8 cellular contexts compared by ENCODE assay signal in the genomic region with DNA sequence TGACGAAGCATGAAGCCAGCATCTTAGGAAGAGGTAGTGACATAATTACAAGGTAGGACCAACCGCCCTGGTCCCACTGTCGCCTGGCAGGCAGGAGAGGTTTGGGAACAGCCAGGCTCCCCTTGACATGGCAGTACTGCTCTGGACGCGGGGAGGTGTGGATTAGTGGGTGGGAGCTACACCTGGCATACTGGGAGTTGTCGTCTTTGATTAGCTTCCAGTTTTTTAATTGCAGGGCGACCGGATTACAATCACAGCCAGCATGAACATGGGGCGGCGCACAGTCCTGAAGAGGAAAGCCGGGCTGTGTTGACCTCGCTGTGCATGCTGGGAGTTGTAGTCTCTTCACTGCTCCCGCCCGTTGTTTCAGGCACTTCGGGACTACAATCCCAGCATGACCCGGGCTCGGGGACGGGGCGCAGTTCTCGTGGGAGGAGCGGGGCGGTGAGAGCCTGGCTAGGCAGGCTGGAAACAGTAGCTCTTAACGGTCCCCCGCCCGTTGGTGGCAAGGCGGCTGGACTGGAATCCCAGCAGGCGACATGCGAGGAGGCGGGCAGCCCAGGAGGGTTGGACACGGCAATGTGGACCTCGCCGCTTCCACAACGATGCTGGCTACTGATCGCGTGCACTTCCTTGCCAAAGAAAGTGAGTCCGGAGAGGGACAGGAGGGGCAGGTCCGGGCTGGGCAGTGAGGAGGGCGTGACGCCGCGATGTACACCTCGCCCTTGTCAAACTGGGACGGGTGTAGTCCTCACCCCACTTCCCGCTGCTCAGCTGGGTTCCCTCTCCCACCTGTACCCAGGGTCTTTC.
A peak's percentile ranks its signal among the peaks of the same experiment; 100 is the strongest.
DNase-seq lines count a peak whose midpoint lies in the region; ATAC-seq and FAIRE-seq lines count a peak whose summit lies in the region.

No MANE protein-coding gene starts in this region.

- peaks cover 4% of the 10 kb centered on the region for H3K9me3 ChIP-seq in small intestine (ENCODE audit: control insufficient read depth, low read depth)

- intact Hi-C loops in Right ventricle myocardium superior (cut with DNase I): no loop called here

- peaks cover 6 to 7% of the 10 kb centered on the region in 2 donors for H3K9me3 Mint-ChIP-seq in activated T-cell treated with anti-CD3 and anti-CD28 coated beads, Interleukin-2, amount 50 U/mL, for 72 hours

- no peaks in the 10 kb centered on the region for H3K36me3 ChIP-seq in small intestine (ENCODE audit: control insufficient read depth in 2 of 2, insufficient read depth in 2 of 2, low read length in 2 of 2)

- no peaks in the 10 kb centered on the region for H3K27me3 ChIP-seq in small intestine (ENCODE audit: control insufficient read depth in 2 of 2, insufficient read depth in 2 of 2, low read length in 2 of 2)

- DNase-seq in COR-L47 (lab: John Stamatoyannopoulos, UW) (peak; percentile 11), NCI-H82 (lab: John Stamatoyannopoulos, UW) (peak; percentile 96), Right ventricle myocardium superior (peak; percentile 94), small intestine (peak; percentile 94)
- peak; percentile 77 to 94 for DNase-seq in activated T-cell treated with anti-CD3 and anti-CD28 coated beads, Interleukin-2, amount 50 U/mL, for 72 hours

- H3K4me1 Mint-ChIP-seq in activated T-cell treated with anti-CD3 and anti-CD28 coated beads, Interleukin-2, amount 50 U/mL, for 72 hours (ENCODE audit: low read depth): peaks cover 8% of the 10 kb centered on the region

- H3K36me3 Mint-ChIP-seq in activated T-cell treated with anti-CD3 and anti-CD28 coated beads, Interleukin-2, amount 50 U/mL, for 72 hours (ENCODE audit: insufficient read depth in 2 of 2): peaks cover 6 to 20% of the 10 kb centered on the region in 2 donors

- no peaks in the 10 kb centered on the region for H3K27me3 Mint-ChIP-seq in activated T-cell treated with anti-CD3 and anti-CD28 coated beads, Interleukin-2, amount 50 U/mL, for 72 hours (ENCODE audit: low read depth)

- peak overlapping the region; percentile 97 to 99 for H3K4me3 Mint-ChIP-seq in activated T-cell treated with anti-CD3 and anti-CD28 coated beads, Interleukin-2, amount 50 U/mL, for 72 hours

- H3K27ac Mint-ChIP-seq in activated T-cell treated with anti-CD3 and anti-CD28 coated beads, Interleukin-2, amount 50 U/mL, for 72 hours: no peak overlapping the region

- no peaks in the 10 kb centered on the region for H3K4me1 ChIP-seq in small intestine (ENCODE audit: control insufficient read depth in 2 of 2, insufficient read depth in 1 of 2, low read depth in 1 of 2, low read length in 1 of 2)

- FAIRE-seq in small intestine (lab: Jason Lieb, UNC): no peak

- H3K27ac ChIP-seq in small intestine (ENCODE audit: low read depth in 1 of 2, low read length in 1 of 2): no peak overlapping the region

- peak; percentile 94 to 96 for ATAC-seq in activated T-cell treated with anti-CD3 and anti-CD28 coated beads, Interleukin-2, amount 50 U/mL, for 72 hours (replicated peaks in 1 of 2)
- peak; percentile 100 for ATAC-seq in Right ventricle myocardium superior (ENCODE audit: poor library complexity)
- no peak for ATAC-seq in HG03139 (IDR thresholded peaks at IDR 0.05; ENCODE audit: unreplicated experiment)
- no peak for ATAC-seq in HG03520 (IDR thresholded peaks at IDR 0.05; ENCODE audit: unreplicated experiment)
- ATAC-seq in HG02885 (IDR thresholded peaks at IDR 0.05; ENCODE audit: poor library complexity, unreplicated experiment): no peak

- 7 to 32% (median 9%) methylated on average over 41 to 44 of the region's 44 CpGs for WGBS in small intestine, 3 donors

- H3K4me3 ChIP-seq in small intestine (ENCODE audit: low read depth in 1 of 2, low read length in 2 of 2): peak overlapping the region in 1 of 2 donors; percentile 69

Comparison
In these comparisons a context has a peak if more than half of its experiments do, and no peak if none do; other contexts are left out.
1. DNase-seq: peak in every context shown above with its lines; median percentile 96 in NCI-H82; 94 in Right ventricle myocardium superior; 94 in small intestine; 86 in activated T-cell treated with anti-CD3 and anti-CD28 coated beads, Interleukin-2, amount 50 U/mL, for 72 hours; 11 in COR-L47.
2. ATAC-seq: peak in activated T-cell treated with anti-CD3 and anti-CD28 coated beads, Interleukin-2, amount 50 U/mL, for 72 hours (2 of 2) and Right ventricle myocardium superior (single experiment); none in HG03139 (single experiment), HG03520 (single experiment) and HG02885 (single experiment).